20 cellular contexts compared by ENCODE assay signal in genomic region chr5:142722896-142723295, GRCh38. TPM values are rescaled to one million over a fixed set of nuclear protein-coding genes. Genes with fewer than 3 reads are reported as not detected.
"Had no signal": no experiment of that assay in that cellular context is flagged by ENCODE, and none has a peak within 500 bp of the region (broad histone marks: within the 10 kb centered on the region; RNA-seq: fewer than 3 reads in every experiment).

No MANE protein-coding gene starts in this region.

- H3K27ac ChIP-seq: foreskin keratinocyte, pancreas, sigmoid colon, thoracic aorta, upper lobe of left lung had no signal

- H3K9me3 Mint-ChIP-seq: activated CD4-positive, alpha-beta T cell treated with anti-CD3 and anti-CD28 coated beads, Interleukin-2, amount 10 ng/mL, durations not matched to agents 24 days and 14 days; activated CD8-positive, alpha-beta T cell treated with anti-CD3 and anti-CD28 coated beads for 36 hours; activated naive CD8-positive, alpha-beta T cell treated with anti-CD3 and anti-CD28 coated beads for 36 hours; activated T-helper 17 cell treated with anti-CD3 and anti-CD28 coated beads, Interleukin-2, amount 50 U/mL, for 72 hours; naive thymus-derived CD4-positive, alpha-beta T cell; stimulated activated effector memory CD8-positive, alpha-beta T cell treated with anti-CD3 and anti-CD28 coated beads, Interleukin-12 subunit alpha, Interleukin-12 subunit beta, amount 100 ng/mL, for 72 hours had no signal

- DNase-seq: activated CD4-positive, alpha-beta T cell treated with anti-CD3 and anti-CD28 coated beads, Interleukin-2, amount 10 ng/mL, durations not matched to agents 24 days and 14 days; activated CD4-positive, CD25-positive, alpha-beta regulatory T cell; activated CD8-positive, alpha-beta T cell treated with anti-CD3 and anti-CD28 coated beads for 36 hours; activated naive CD4-positive, alpha-beta T cell; activated naive CD8-positive, alpha-beta T cell treated with anti-CD3 and anti-CD28 coated beads for 36 hours; activated T-cell treated with anti-CD3 and anti-CD28 coated beads, Interleukin-2, amount 50 U/mL, for 1 hour; kidney; naive thymus-derived CD4-positive, alpha-beta T cell; pancreas; sigmoid colon; stimulated activated CD4-positive, alpha-beta T cell treated with anti-CD3 and anti-CD28 coated beads, Interleukin-4, amount 100 ng/mL, for 24 hours; T-helper 1 cell; T1000; upper lobe of left lung had no signal

- H3K4me1 Mint-ChIP-seq: activated CD4-positive, alpha-beta T cell treated with anti-CD3 and anti-CD28 coated beads, Interleukin-2, amount 10 ng/mL, durations not matched to agents 24 days and 14 days; activated T-helper 17 cell treated with anti-CD3 and anti-CD28 coated beads, Interleukin-2, amount 50 U/mL, for 72 hours had no signal

- H3K4me3 ChIP-seq: pancreas, sigmoid colon, thoracic aorta, upper lobe of left lung had no signal

- H3K36me3 ChIP-seq: pancreas, sigmoid colon, thoracic aorta, upper lobe of left lung had no signal

- ATAC-seq: activated CD8-positive, alpha-beta T cell treated with anti-CD3 and anti-CD28 coated beads for 36 hours; activated T-helper 17 cell treated with anti-CD3 and anti-CD28 coated beads, Interleukin-2, amount 50 U/mL, for 72 hours; foreskin keratinocyte; left lobe of liver; naive thymus-derived CD4-positive, alpha-beta T cell; pancreas; stimulated activated effector memory CD8-positive, alpha-beta T cell treated with anti-CD3 and anti-CD28 coated beads, Interleukin-12 subunit alpha, Interleukin-12 subunit beta, amount 100 ng/mL, for 72 hours had no signal

- H3K27ac Mint-ChIP-seq: activated CD4-positive, alpha-beta T cell treated with anti-CD3 and anti-CD28 coated beads, Interleukin-2, amount 10 ng/mL, durations not matched to agents 24 days and 14 days; activated CD8-positive, alpha-beta T cell treated with anti-CD3 and anti-CD28 coated beads for 36 hours; activated naive CD8-positive, alpha-beta T cell treated with anti-CD3 and anti-CD28 coated beads for 36 hours; activated T-helper 17 cell treated with anti-CD3 and anti-CD28 coated beads, Interleukin-2, amount 50 U/mL, for 72 hours; naive thymus-derived CD4-positive, alpha-beta T cell; stimulated activated effector memory CD8-positive, alpha-beta T cell treated with anti-CD3 and anti-CD28 coated beads, Interleukin-12 subunit alpha, Interleukin-12 subunit beta, amount 100 ng/mL, for 72 hours had no signal

- H3K4me3 Mint-ChIP-seq: activated CD4-positive, alpha-beta T cell treated with anti-CD3 and anti-CD28 coated beads, Interleukin-2, amount 10 ng/mL, durations not matched to agents 24 days and 14 days; activated CD8-positive, alpha-beta T cell treated with anti-CD3 and anti-CD28 coated beads for 36 hours; activated naive CD8-positive, alpha-beta T cell treated with anti-CD3 and anti-CD28 coated beads for 36 hours; activated T-helper 17 cell treated with anti-CD3 and anti-CD28 coated beads, Interleukin-2, amount 50 U/mL, for 72 hours; naive thymus-derived CD4-positive, alpha-beta T cell; stimulated activated effector memory CD8-positive, alpha-beta T cell treated with anti-CD3 and anti-CD28 coated beads, Interleukin-12 subunit alpha, Interleukin-12 subunit beta, amount 100 ng/mL, for 72 hours had no signal

- H3K36me3 Mint-ChIP-seq: activated naive CD8-positive, alpha-beta T cell treated with anti-CD3 and anti-CD28 coated beads for 36 hours; naive thymus-derived CD4-positive, alpha-beta T cell; stimulated activated effector memory CD8-positive, alpha-beta T cell treated with anti-CD3 and anti-CD28 coated beads, Interleukin-12 subunit alpha, Interleukin-12 subunit beta, amount 100 ng/mL, for 72 hours had no signal

- H3K27me3 ChIP-seq: foreskin keratinocyte, pancreas, sigmoid colon, upper lobe of left lung had no signal

- H3K4me1 ChIP-seq: sigmoid colon had no signal

- H3K27me3 Mint-ChIP-seq: activated CD8-positive, alpha-beta T cell treated with anti-CD3 and anti-CD28 coated beads for 36 hours had no signal

- H3K9me3 ChIP-seq: pancreas, sigmoid colon, thoracic aorta, upper lobe of left lung had no signal

RNA-seq across cellular contexts. Expression of gene FGF1, which starts 37.0 kb away (rescaled TPM):
- total RNA-seq: activated CD4-positive, alpha-beta T cell treated with anti-CD3 and anti-CD28 coated beads, Interleukin-2, amount 10 ng/mL, durations not matched to agents 24 days and 14 days; activated CD8-positive, alpha-beta T cell treated with anti-CD3 and anti-CD28 coated beads for 36 hours; activated naive CD8-positive, alpha-beta T cell treated with anti-CD3 and anti-CD28 coated beads for 36 hours; activated T-helper 17 cell treated with anti-CD3 and anti-CD28 coated beads, Interleukin-2, amount 50 U/mL, for 72 hours; mononuclear cell; naive thymus-derived CD4-positive, alpha-beta T cell had no signal
